ENCODE assay signal across 8 cellular contexts in genomic region chr6:30344191-30344867, GRCh38. TPM values are rescaled to one million over a fixed set of nuclear protein-coding genes. Genes with fewer than 3 reads are reported as not detected.
A peak's percentile ranks its signal among the peaks of the same experiment; 100 is the strongest.
DNase-seq lines count a peak whose midpoint lies in the region; ATAC-seq, FAIRE-seq and TF ChIP-seq lines count a peak whose summit lies in the region.

No MANE protein-coding gene starts in this region.

- no peaks in the 10 kb centered on the region for H3K9me3 Mint-ChIP-seq in naive B cell

- POLR2A ChIA-PET in A549 (lab: Yijun Ruan, JAX): interaction anchor here (1.1 kb wide), 1 partner anchor 18 kb away, joined by 5 read pairs; the partner anchor contains the start of gene TRIM39
- POLR2A ChIA-PET in GM12878 (lab: Charles Lee): interaction anchor here (0.7 to 1.3 kb wide), 3 partner anchors 16 to 131 kb away, joined by 3 read pairs; partner anchors contain the start of gene TRIM26

- H3K27ac Mint-ChIP-seq in naive B cell: peak overlapping the region; percentile 88 to 98 (median 94)

- no TSS peak for BruUV-seq in GM12878 (replicated peaks; lab: Mats Ljungman, UMichigan)

- peak in 1 of 2 experiments; percentile 17 for DNase-seq in A549 (ENCODE audit: low read depth in 1 of 2, low spot score in 1 of 2)
- no peak for DNase-seq in GM12878 (ENCODE audit: low read depth, low spot score)
- no peak for DNase-seq in naive B cell
- DNase-seq in mesenteric fat pad (ENCODE audit: low spot score): no peak
- DNase-seq in NOMO-1 treated with DMSO at 0.1 percent for 48 hours (lab: John Stamatoyannopoulos, UW; ENCODE audit: unreplicated experiment): no peak
- no peak for DNase-seq in islet precursor cell
- no peak for DNase-seq in NCI-H1092 (lab: John Stamatoyannopoulos, UW)

- TF ChIP-seq CTCF in A549 (IDR thresholded peaks at IDR 0.05) (no peak), GM12878 (IDR thresholded peaks at IDR 0.05 in 2 of 3, conservative IDR thresholded peaks at IDR 0.05 in 1 of 3; ENCODE audit: control insufficient read depth in 2 of 3, extremely low read depth in 1 of 3, insufficient read depth in 1 of 3, low read depth in 3 of 3, low read length in 3 of 3) (no peak)

- TF ChIP-seq RAD21 in A549 (conservative IDR thresholded peaks at IDR 0.05 in 1 of 2, IDR thresholded peaks at IDR 0.05 in 1 of 2): no peak
- no peak for TF ChIP-seq RAD21 in GM12878 (IDR thresholded peaks at IDR 0.05; ENCODE audit: insufficient read depth, low read depth, low read length)

- in situ Hi-C loops in GM12878 (cut with MboI): no loop called here

- RAD21 ChIA-PET in GM12878 (lab: Charles Lee; ENCODE audit: unreplicated experiment): interaction anchor here (0.9 kb wide), 1 partner anchor 13 kb away, joined by 3 read pairs; no protein-coding TSS in a partner anchor

- H3K4me1 Mint-ChIP-seq in naive B cell: peaks cover 22 to 34% (median 32%) of the 10 kb centered on the region in 3 donors

- H3K36me3 Mint-ChIP-seq in naive B cell: peaks cover 6 to 10% of the 10 kb centered on the region in 2 donors

- intact Hi-C loops in GM12878 (cut with micrococcal nuclease; ENCODE audit: unreplicated experiment): no loop called here

- H3K9me3 ChIP-seq in A549 (no peaks in the 10 kb centered on the region), HUES48 (ENCODE audit: control insufficient read depth, insufficient read depth, low read length) (no peaks in the 10 kb centered on the region), GM12878 (replicated peaks; ENCODE audit: control insufficient read depth, insufficient read depth, low read length) (no peaks in the 10 kb centered on the region)

- TF ChIP-seq POLR2A in A549 (IDR thresholded peaks at IDR 0.05; ENCODE audit: low read length) (no peak), GM12878 (IDR thresholded peaks at IDR 0.05; ENCODE audit: low read depth, low read length) (no peak)

- ATAC-seq in A549 (peak; percentile 3 to 5; a peak in 3 of 6 replicates), GM12878 (no peak), naive B cell (ENCODE audit: low read depth in 2 of 2) (no peak)

- TF ChIP-seq EP300 in A549 (IDR thresholded peaks at IDR 0.05) (no peak), GM12878 (IDR thresholded peaks at IDR 0.05; ENCODE audit: borderline replicate concordance in 1 of 2, control insufficient read depth in 1 of 2, low read depth in 2 of 2, low read length in 2 of 2) (no peak)

- H2AFZ ChIP-seq in GM12878 (ENCODE audit: control insufficient read depth, low read depth, low read length): peak overlapping the region; percentile 73

- H4K20me1 ChIP-seq in GM12878 (ENCODE audit: control insufficient read depth, insufficient read depth): no peaks in the 10 kb centered on the region

- H3K36me3 ChIP-seq in HUES48 (ENCODE audit: control insufficient read depth, insufficient read depth, low read length) (peaks cover 42% of the 10 kb centered on the region), GM12878 (ENCODE audit: control insufficient read depth in 2 of 2, insufficient read depth in 2 of 2, low read length in 1 of 2) (peaks cover 0 to 2% of the 10 kb centered on the region in 2 experiments; a peak in 2 of 4 replicates)

- 34% methylated on average over 4 of the region's 4 CpGs for WGBS in A549 (ENCODE audit: missing lambda C conversion rate)
- 38% methylated on average over 4 of the region's 4 CpGs for WGBS in GM12878 (ENCODE audit: insufficient coverage, insufficient replicate concordance, low lambda C conversion rate, missing lambda C conversion rate)

- peak overlapping the region; percentile 93 for H3K4me3 ChIP-seq in A549
- H3K4me3 ChIP-seq in HUES48 (ENCODE audit: low read depth, low read length): peak overlapping the region; percentile 94
- 0 out of 2 replicates have a peak overlapping the region, but pooled peaks have one; percentile 75 for H3K4me3 ChIP-seq in GM12878

- SMC1A ChIA-PET in GM12878 (lab: Charles Lee; ENCODE audit: uncharacterized antibody, unreplicated experiment): interaction anchor here (0.9 kb wide), 1 partner anchor 18 kb away, joined by 3 read pairs; no protein-coding TSS in a partner anchor

- H3K4me2 ChIP-seq in A549: peak overlapping the region; percentile 85
- H3K4me2 ChIP-seq in GM12878 (ENCODE audit: control insufficient read depth, insufficient read depth): peak overlapping the region; percentile 45; the same call in 1 of the 2 replicates

- H3K27me3 ChIP-seq in HUES48 (ENCODE audit: control insufficient read depth, insufficient read depth, low read length): no peaks in the 10 kb centered on the region
- H3K27me3 ChIP-seq in GM12878 (replicated peaks in 1 of 2; ENCODE audit: control insufficient read depth in 2 of 2, insufficient read depth in 2 of 2, low read length in 1 of 2): no peaks in the 10 kb centered on the region

- FAIRE-seq in A549 (lab: Jason Lieb, UNC) (no peak), GM12878 (lab: Jason Lieb, UNC) (no peak)

- peaks cover 9% of the 10 kb centered on the region; the same call in 1 of the 3 replicates for H3K4me1 ChIP-seq in A549
- H3K4me1 ChIP-seq in HUES48 (ENCODE audit: control insufficient read depth, insufficient read depth, low read length): peaks cover 5% of the 10 kb centered on the region
- H3K4me1 ChIP-seq in GM12878 (ENCODE audit: control insufficient read depth, insufficient read depth, low read length): peaks cover 10% of the 10 kb centered on the region

- CTCF ChIA-PET in A549 (lab: Yijun Ruan, JAX): interaction anchor here (1.6 kb wide), 1 partner anchor 14 kb away, joined by 7 read pairs; no protein-coding TSS in a partner anchor
- CTCF ChIA-PET in GM12878 (lab: Yijun Ruan, JAX): interaction anchor here (1.0 to 1.1 kb wide), 2 partner anchors 125 to 286 kb away, joined by 3 to 4 read pairs; no protein-coding TSS in a partner anchor

- peak overlapping the region; percentile 81 to 97 (median 92) for H3K4me3 Mint-ChIP-seq in naive B cell

- no peak overlapping the region for H3K9ac ChIP-seq in HUES48 (ENCODE audit: low read depth, low read length)
- no peak overlapping the region for H3K9ac ChIP-seq in GM12878 (ENCODE audit: control insufficient read depth, insufficient read depth, low read length)

- H3K27me3 Mint-ChIP-seq in naive B cell: no peaks in the 10 kb centered on the region

- H3K79me2 ChIP-seq in GM12878 (ENCODE audit: control insufficient read depth, insufficient read depth, low read length): no peaks in the 10 kb centered on the region

- H3K27ac ChIP-seq in A549 (peak overlapping the region; percentile 98), HUES48 (ENCODE audit: low read depth, low read length) (no peak overlapping the region), GM12878 (ENCODE audit: control insufficient read depth, insufficient read depth) (no peak overlapping the region)

TF ChIP-seq in GM12878, 131 proteins besides CTCF, POLR2A, EP300 and RAD21 (continues in another document):
- TF ChIP-seq DPF2 (IDR thresholded peaks at IDR 0.05): no peak

RNA-seq across cellular contexts. Expression of gene RPP21, which starts 0.6 kb away (rescaled TPM):
- 33.6 and 37.4 TPM in 2 replicates for polyA plus RNA-seq in A549 (2011; rRNA removed)
- polyA plus RNA-seq in A549 (2012; cell fraction: cytosol; rRNA removed): 170 and 176 TPM in 2 replicates
- polyA plus RNA-seq in A549 (2012; cell fraction: nucleus; rRNA removed): 162 and 212 TPM in 2 replicates
- polyA plus RNA-seq in A549 (2017; fragmentation: RNase III; extraction: RNeasy Plus Mini Kit Qiagen cat#74134 plus additional on column Dnase treatment): 54.8 to 59.5 TPM (median 58.4 TPM) in 3 replicates
- polyA minus RNA-seq in A549 (2011; rRNA and poly(A)+ RNA removed): 6.5 and 11.0 TPM in 2 replicates
- 6.4 and 7.6 TPM in 2 replicates for total RNA-seq in GM12878 (2013; cell fraction: nucleolus; rRNA removed)
- total RNA-seq in GM12878 (2014; rRNA removed): 59.4 and 73.8 TPM in 2 replicates
- 21.8 and 24.7 TPM in 2 replicates for total RNA-seq in GM12878 (2014; rRNA removed; fragmentation: Illumina TruSeq; extraction: Trizol)
- 38.3 and 39.9 TPM in 2 replicates for total RNA-seq in GM12878 (2021)
- 39.3 TPM for polyA plus RNA-seq in GM12878 (2011; ENCODE audit: low read depth)
- polyA plus RNA-seq in GM12878 (2011; rRNA removed): 18.0 and 29.3 TPM in 2 replicates
- polyA plus RNA-seq in GM12878 (2011; cell fraction: cytosol; rRNA removed): 77.9 and 124 TPM in 2 replicates
- 74.3 and 96.8 TPM in 2 replicates for polyA plus RNA-seq in GM12878 (2011; cell fraction: nucleus; rRNA removed)
- 47.3 and 53.0 TPM in 2 replicates for polyA plus RNA-seq in GM12878 (2012)
- 2.6 and 14.3 TPM in 2 replicates for polyA plus RNA-seq in GM12878 (2014; fragmentation: Illumina TruSeq; extraction: Trizol)
- polyA plus RNA-seq in GM12878 (2014; fragmentation: Nextera tagmentation; extraction: Ambion mirVana): 10 to 100 TPM; 39.3 to 44.3 TPM
- 94.6 and 97.8 TPM in 2 replicates for polyA plus RNA-seq in GM12878 (2014; rRNA removed)
- 10 to 100 TPM; 50.6 to 59.2 TPM for polyA plus RNA-seq in GM12878 (2016; fragmentation: Nextera tagmentation; extraction: Ambion mirVana)
- 3.2 and 15.8 TPM in 2 replicates for polyA minus RNA-seq in GM12878 (2011; rRNA and poly(A)+ RNA removed)
- polyA minus RNA-seq in GM12878 (2011; cell fraction: cytosol; rRNA and poly(A)+ RNA removed): 3.1 and 5.5 TPM in 2 replicates
- 6.2 and 10.3 TPM in 2 replicates for polyA minus RNA-seq in GM12878 (2011; cell fraction: nucleus; rRNA and poly(A)+ RNA removed)
- 100 to 1,000 TPM in 3 of 6 donors, 10 to 100 TPM in 3; 82.9 to 124 (median 98.4) TPM for polyA plus RNA-seq in naive B cell (ENCODE audit: low read depth in 6 of 6)
- total RNA-seq in mesenteric fat pad: 22.8 TPM

RNA-seq across cellular contexts. Expression of gene TRIM39, which starts 17.6 kb away (rescaled TPM):
- 5.3 and 7.1 TPM in 2 replicates for polyA plus RNA-seq in A549 (2011; rRNA removed)
- polyA plus RNA-seq in A549 (2012; cell fraction: cytosol; rRNA removed): 3.9 and 4.1 TPM in 2 replicates
- polyA plus RNA-seq in A549 (2012; cell fraction: nucleus; rRNA removed): 7.7 and 11.0 TPM in 2 replicates
- polyA plus RNA-seq in A549 (2017; fragmentation: RNase III; extraction: RNeasy Plus Mini Kit Qiagen cat#74134 plus additional on column Dnase treatment): 7.1 to 9.1 TPM (median 8.1 TPM) in 3 replicates
- 7.9 and 8.9 TPM in 2 replicates for polyA minus RNA-seq in A549 (2011; rRNA and poly(A)+ RNA removed)
- 16.4 and 17.8 TPM in 2 replicates for total RNA-seq in GM12878 (2013; cell fraction: nucleolus; rRNA removed)
- 9.5 and 10.4 TPM in 2 replicates for total RNA-seq in GM12878 (2014; rRNA removed)
- total RNA-seq in GM12878 (2014; rRNA removed; fragmentation: Illumina TruSeq; extraction: Trizol): 8.1 and 8.2 TPM in 2 replicates
- total RNA-seq in GM12878 (2021): 9.7 and 11.9 TPM in 2 replicates
- 6.5 TPM for polyA plus RNA-seq in GM12878 (2011; ENCODE audit: low read depth)
- polyA plus RNA-seq in GM12878 (2011; rRNA removed): 9.9 and 11.0 TPM in 2 replicates
- polyA plus RNA-seq in GM12878 (2011; cell fraction: cytosol; rRNA removed): 9.2 and 10.1 TPM in 2 replicates
- polyA plus RNA-seq in GM12878 (2011; cell fraction: nucleus; rRNA removed): 31.9 and 38.7 TPM in 2 replicates
- 7.6 and 7.9 TPM in 2 replicates for polyA plus RNA-seq in GM12878 (2012)
- 9.4 and 11.1 TPM in 2 replicates for polyA plus RNA-seq in GM12878 (2014; fragmentation: Illumina TruSeq; extraction: Trizol)
- polyA plus RNA-seq in GM12878 (2014; fragmentation: Nextera tagmentation; extraction: Ambion mirVana): 1 to 10 TPM; 3.0 to 3.1 TPM
- 10.3 and 13.3 TPM in 2 replicates for polyA plus RNA-seq in GM12878 (2014; rRNA removed)
- 1 to 10 TPM; 7.1 TPM for polyA plus RNA-seq in GM12878 (2016; fragmentation: Nextera tagmentation; extraction: Ambion mirVana)
- 7.8 and 10.0 TPM in 2 replicates for polyA minus RNA-seq in GM12878 (2011; rRNA and poly(A)+ RNA removed)
- polyA minus RNA-seq in GM12878 (2011; cell fraction: cytosol; rRNA and poly(A)+ RNA removed): 4.5 and 5.7 TPM in 2 replicates
- 9.7 and 14.2 TPM in 2 replicates for polyA minus RNA-seq in GM12878 (2011; cell fraction: nucleus; rRNA and poly(A)+ RNA removed)
- polyA plus RNA-seq in naive B cell (ENCODE audit: low read depth in 6 of 6): 10 to 100 TPM in 4 of 6 donors, 1 to 10 TPM in 2; 8.0 to 16.3 (median 15.0) TPM
- total RNA-seq in mesenteric fat pad: 10.4 TPM

Comparison
In these comparisons a context has a peak if more than half of its experiments do, and no peak if none do; other contexts are left out.
1. ATAC-seq: peak in A549 (2 of 2); none in GM12878 (single experiment) and naive B cell (0 of 2).
2. H3K27ac ChIP-seq: peak in A549 (2 of 2); none in HUES48 (single experiment) and GM12878 (single experiment).
3. Peak in every context shown above with its lines, with median percentiles within 50 percentile points of each other: H3K4me3 ChIP-seq.